1 cellular context compared by ENCODE assay signal in the genomic region with DNA sequence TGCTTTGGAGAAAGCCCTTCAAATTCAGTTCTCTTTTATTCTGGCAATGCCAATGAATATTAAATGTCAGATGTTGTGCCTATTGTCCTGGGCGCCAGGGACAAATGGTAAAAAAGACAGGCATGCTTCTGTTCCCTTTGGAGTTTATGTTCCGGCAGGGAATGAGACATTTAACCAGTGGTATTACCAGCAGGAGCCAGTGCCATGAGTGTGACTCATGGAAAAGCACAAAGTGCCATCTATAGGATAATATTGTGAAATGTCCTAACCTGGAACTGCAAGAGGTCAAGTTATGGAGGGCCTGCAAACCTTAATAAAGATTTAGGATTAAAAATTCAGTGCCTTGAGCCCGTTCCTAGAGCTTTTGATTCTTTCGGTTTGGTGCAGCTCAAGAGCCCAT.
TF ChIP-seq lines count a peak whose summit lies in the region.

No MANE protein-coding gene starts in this region.

TF ChIP-seq in SK-N-SH treated with all-trans-retinoic acid at 6 μM for 48 hours, 23 proteins besides CTCF, POLR2A, EP300 and RAD21 (continued from another document):
- TF ChIP-seq POU6F1 (CRISPR knock-in tag; IDR thresholded peaks at IDR 0.05; ENCODE audit: borderline replicate concordance, low read depth) (no peak), OSR1 (CRISPR knock-in tag; IDR thresholded peaks at IDR 0.05) (no peak), ZNF565 (CRISPR knock-in tag; conservative IDR thresholded peaks at IDR 0.05; ENCODE audit: low read depth) (no peak), ZFP3 (CRISPR knock-in tag; IDR thresholded peaks at IDR 0.05) (no peak), TSHZ2 (CRISPR knock-in tag; IDR thresholded peaks at IDR 0.05) (no peak)
